ENCODE assay signal across 10 cellular contexts in genomic region chr12:100706029-100706428, GRCh38.
DNase-seq lines count a peak whose midpoint lies in the region; ATAC-seq and TF ChIP-seq lines count a peak whose summit lies in the region.
"Had no signal": no experiment of that assay in that cellular context is flagged by ENCODE, and none has a peak within 500 bp of the region (broad histone marks: within the 10 kb centered on the region; RNA-seq: fewer than 3 reads in every experiment).

No MANE protein-coding gene starts in this region.

- CTCF ChIA-PET in GM10248 (lab: Yijun Ruan, JAX) = interaction anchor here (0.7 to 3.4 kb wide), 3 partner anchors 18 to 34 kb away, joined by 3 to 16 read pairs (median 3); no protein-coding TSS in a partner anchor

- no peak for TF ChIP-seq CTCF in kidney epithelial cell (IDR thresholded peaks at IDR 0.05; ENCODE audit: insufficient read depth, low read length, poor library complexity, severe bottlenecking)
- TF ChIP-seq CTCF in GM10248 (IDR thresholded peaks at IDR 0.05; ENCODE audit: control extremely low read depth, extremely low read depth, low read depth, missing control alignments) = no peak
- TF ChIP-seq CTCF in lower leg skin (IDR thresholded peaks at IDR 0.05) = no peak

- intact Hi-C loops in lower leg skin (cut with DNase I; ENCODE audit: low total_unique reads) = no loop called here

- H3K36me3 ChIP-seq in kidney epithelial cell (ENCODE audit: control insufficient read depth, insufficient read depth, low read length) = no peaks in the 10 kb centered on the region
- H3K36me3 ChIP-seq: thyroid gland had no signal

- no peak for ATAC-seq in GM19023 (IDR thresholded peaks at IDR 0.05; ENCODE audit: unreplicated experiment)
- no peak for ATAC-seq in GM19328 (IDR thresholded peaks at IDR 0.05; ENCODE audit: unreplicated experiment)

- 45 to 60% methylated on average over 3 of the region's 3 CpGs for WGBS in lower leg skin, 2 donors

- H3K27me3 ChIP-seq in kidney epithelial cell (ENCODE audit: control insufficient read depth, insufficient read depth, low read length) = no peaks in the 10 kb centered on the region
- H3K27me3 ChIP-seq: thyroid gland had no signal

- peak; percentile 34 for DNase-seq in COLO668 (lab: John Stamatoyannopoulos, UW; ENCODE audit: unreplicated experiment)
- DNase-seq in NCI-H1092 treated with DMSO at 0.1 percent for 48 hours (lab: John Stamatoyannopoulos, UW) = peak; percentile 52
- DNase-seq in SW 1271 (lab: John Stamatoyannopoulos, UW) = peak; percentile 28 to 43
- DNase-seq in kidney epithelial cell (ENCODE audit: low read depth) = peak; percentile 70
- DNase-seq in GM10248 (ENCODE audit: extremely low spot score) = no peak
- DNase-seq in lower leg skin (ENCODE audit: low spot score in 2 of 2) = no peak
- DNase-seq: activated CD4-positive, alpha-beta memory T cell treated with anti-CD3 and anti-CD28 coated beads, Interleukin-2, amount 10 ng/mL, durations not matched to agents 7 days and 5 days; thyroid gland had no signal

- no peak overlapping the region for H3K4me3 ChIP-seq in kidney epithelial cell (ENCODE audit: low read depth, low read length)
- no peak overlapping the region for H3K4me3 ChIP-seq in lower leg skin (ENCODE audit: low read depth, poor library complexity, severe bottlenecking)
- H3K4me3 ChIP-seq: thyroid gland had no signal

- POLR2A ChIA-PET in GM10248 (lab: Yijun Ruan, JAX) = no interaction called here

- TF ChIP-seq POLR2A in lower leg skin (IDR thresholded peaks at IDR 0.05) = no peak

Comparison
In these comparisons a context has a peak if more than half of its experiments do, and no peak if none do; other contexts are left out.
1. DNase-seq: peak in COLO668 (single experiment), NCI-H1092 treated with DMSO at 0.1 percent for 48 hours (single experiment), SW 1271 (2 of 2) and kidney epithelial cell (single experiment); none in GM10248 (single experiment) and lower leg skin (0 of 2).